ENCODE assay signal across 11 cellular contexts in the genomic region with DNA sequence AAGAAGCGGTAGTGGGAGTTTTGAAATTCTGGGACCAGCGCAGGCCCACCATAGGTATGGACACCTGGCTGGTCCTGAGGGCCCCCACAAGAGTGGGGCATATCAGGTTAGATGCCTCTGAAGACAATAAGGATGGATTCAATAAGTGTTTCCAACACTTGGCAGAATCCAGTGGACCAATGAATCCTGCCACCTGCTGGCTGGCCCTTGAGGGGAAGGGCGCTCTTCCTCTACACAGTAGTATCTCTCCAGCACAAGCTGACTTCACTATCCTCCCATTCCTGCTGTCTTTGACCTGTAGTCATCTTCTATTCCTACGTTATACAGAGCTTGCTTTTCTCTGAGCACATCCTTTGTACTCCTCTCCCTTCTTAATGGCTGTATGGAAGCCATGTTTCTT.
DNase-seq lines count a peak whose midpoint lies in the region; ATAC-seq and TF ChIP-seq lines count a peak whose summit lies in the region.
"Had no signal": no experiment of that assay in that cellular context is flagged by ENCODE, and none has a peak within 500 bp of the region (broad histone marks: within the 10 kb centered on the region; RNA-seq: fewer than 3 reads in every experiment).

No MANE protein-coding gene starts in this region.

- H3K4me1 Mint-ChIP-seq in activated CD4-positive, alpha-beta T cell treated with anti-CD3 and anti-CD28 coated beads, Interleukin-2, amount 10 ng/mL, durations not matched to agents 24 days and 14 days = no peaks in the 10 kb centered on the region

- no peaks in the 10 kb centered on the region for H3K9me3 ChIP-seq in thyroid gland

- no peaks in the 10 kb centered on the region for H3K27me3 ChIP-seq in thyroid gland

- no peaks in the 10 kb centered on the region for H3K36me3 ChIP-seq in thyroid gland

- H3K4me1 ChIP-seq in thyroid gland = no peaks in the 10 kb centered on the region

- DNase-seq in activated CD4-positive, alpha-beta T cell treated with anti-CD3 and anti-CD28 coated beads, Interleukin-2, amount 10 ng/mL, durations not matched to agents 24 days and 14 days = peak; percentile 54
- no peak for DNase-seq in activated CD4-positive, alpha-beta T cell treated with anti-CD3 and anti-CD28 coated beads for 1 hour
- DNase-seq in SW480 (ENCODE audit: low spot score) (peak; percentile 29), left ventricle myocardium superior (peak; percentile 50), thyroid gland (peak; percentile 41 to 62), NCI-H2081 treated with DMSO at 0.1 percent for 48 hours (lab: John Stamatoyannopoulos, UW) (no peak)
- DNase-seq: activated T-cell treated with anti-CD3 and anti-CD28 coated beads, Interleukin-2, amount 50 U/mL, for 24 hours had no signal

- intact Hi-C loops in activated CD4-positive, alpha-beta T cell treated with anti-CD3 and anti-CD28 coated beads, Interleukin-2, amount 10 ng/mL, durations not matched to agents 24 days and 14 days (cut with micrococcal nuclease) = no loop called here
- intact Hi-C loops in left ventricle myocardium superior (cut with micrococcal nuclease) = no loop called here
- intact Hi-C loops in thyroid gland (cut with DNase I) = loop anchor here (10.0 kb wide), 1 partner anchor 864 kb away; no protein-coding TSS in a partner anchor

- no peak overlapping the region for H3K27ac Mint-ChIP-seq in activated CD4-positive, alpha-beta T cell treated with anti-CD3 and anti-CD28 coated beads, Interleukin-2, amount 10 ng/mL, durations not matched to agents 24 days and 14 days
- H3K27ac Mint-ChIP-seq: activated T-cell treated with anti-CD3 and anti-CD28 coated beads, Interleukin-2, amount 50 U/mL, for 24 hours had no signal

- no peak for TF ChIP-seq POLR2A in thyroid gland (IDR thresholded peaks at IDR 0.05)

- H3K36me3 Mint-ChIP-seq in activated CD4-positive, alpha-beta T cell treated with anti-CD3 and anti-CD28 coated beads, Interleukin-2, amount 10 ng/mL, durations not matched to agents 24 days and 14 days (ENCODE audit: low read depth) = no peaks in the 10 kb centered on the region

- H3K4me3 Mint-ChIP-seq in activated CD4-positive, alpha-beta T cell treated with anti-CD3 and anti-CD28 coated beads, Interleukin-2, amount 10 ng/mL, durations not matched to agents 24 days and 14 days = no peak overlapping the region
- H3K4me3 Mint-ChIP-seq: activated T-cell treated with anti-CD3 and anti-CD28 coated beads, Interleukin-2, amount 50 U/mL, for 24 hours had no signal

- H3K9me3 Mint-ChIP-seq in activated CD4-positive, alpha-beta T cell treated with anti-CD3 and anti-CD28 coated beads, Interleukin-2, amount 10 ng/mL, durations not matched to agents 24 days and 14 days = no peaks in the 10 kb centered on the region
- H3K9me3 Mint-ChIP-seq: activated T-cell treated with anti-CD3 and anti-CD28 coated beads, Interleukin-2, amount 50 U/mL, for 24 hours had no signal

- ATAC-seq in left ventricle myocardium superior = no peak
- ATAC-seq in HG03457 (IDR thresholded peaks at IDR 0.05; ENCODE audit: unreplicated experiment) = no peak
- ATAC-seq in HG03196 (IDR thresholded peaks at IDR 0.05; ENCODE audit: unreplicated experiment) = no peak
- ATAC-seq: esophagus mucosa had no signal

- peak in 4 of 6 experiments; percentile 14 to 69 (median 58) for TF ChIP-seq CTCF in thyroid gland (IDR thresholded peaks at IDR 0.05)

- WGBS in thyroid gland, 2 donors = 81% methylated on average over 4 of the region's 4 CpGs

- H3K4me3 ChIP-seq in thyroid gland (replicated peaks in 1 of 3) = no peak overlapping the region
- H3K4me3 ChIP-seq: SK-N-MC had no signal

- no peak overlapping the region for H3K27ac ChIP-seq in thyroid gland
- H3K27ac ChIP-seq: SK-N-MC had no signal

- no peaks in the 10 kb centered on the region for H3K27me3 Mint-ChIP-seq in activated CD4-positive, alpha-beta T cell treated with anti-CD3 and anti-CD28 coated beads, Interleukin-2, amount 10 ng/mL, durations not matched to agents 24 days and 14 days

Comparison
In these comparisons a context has a peak if more than half of its experiments do, and no peak if none do; other contexts are left out.
1. DNase-seq: peak in activated CD4-positive, alpha-beta T cell treated with anti-CD3 and anti-CD28 coated beads, Interleukin-2, amount 10 ng/mL, durations not matched to agents 24 days and 14 days (single experiment), SW480 (single experiment), left ventricle myocardium superior (single experiment) and thyroid gland (2 of 2); none in activated CD4-positive, alpha-beta T cell treated with anti-CD3 and anti-CD28 coated beads for 1 hour (single experiment) and NCI-H2081 treated with DMSO at 0.1 percent for 48 hours (single experiment).